12 cellular contexts compared by ENCODE assay signal in genomic region chr5:111366388-111366787, GRCh38.
DNase-seq lines count a peak whose midpoint lies in the region; ATAC-seq and TF ChIP-seq lines count a peak whose summit lies in the region.
"Had no signal": no experiment of that assay in that cellular context is flagged by ENCODE, and none has a peak within 500 bp of the region (broad histone marks: within the 10 kb centered on the region; RNA-seq: fewer than 3 reads in every experiment).

No MANE protein-coding gene starts in this region.

- no peak for DNase-seq in RWPE2 (ENCODE audit: low spot score)
- no peak for DNase-seq in T-helper 17 cell
- peak; percentile 33 for DNase-seq in fibroblast of villous mesenchyme (ENCODE audit: low read depth)
- DNase-seq in type B pancreatic cell (ENCODE audit: extremely low spot score, unreplicated experiment): no peak
- no peak for DNase-seq in activated CD4-positive, alpha-beta T cell treated with anti-CD3 and anti-CD28 coated beads for 36 hours
- DNase-seq in NCI-H345 treated with DMSO at 0.1 percent for 48 hours (lab: John Stamatoyannopoulos, UW; ENCODE audit: unreplicated experiment): no peak
- DNase-seq in NCI-H1092 (lab: John Stamatoyannopoulos, UW): no peak
- DNase-seq: ACHN; CD4-positive, CD25-positive, alpha-beta regulatory T cell; GF-D8; IMR-90 had no signal

- H3K9me3 ChIP-seq in RWPE2 (ENCODE audit: severe bottlenecking): no peaks in the 10 kb centered on the region
- no peaks in the 10 kb centered on the region for H3K9me3 ChIP-seq in T-helper 17 cell (ENCODE audit: control insufficient read depth, low read length, poor library complexity, severe bottlenecking)
- H3K9me3 ChIP-seq: BLaER1 treated with 17β-estradiol and CSF1 and Interleukin-3, amounts not matched to agents 10 nM and 100 nM had no signal

- peaks cover 11% of the 10 kb centered on the region for H3K36me3 Mint-ChIP-seq in T-helper 17 cell (ENCODE audit: low read depth)
- peaks cover 8% of the 10 kb centered on the region for H3K36me3 Mint-ChIP-seq in type B pancreatic cell
- peaks cover 39% of the 10 kb centered on the region for H3K36me3 Mint-ChIP-seq in activated CD4-positive, alpha-beta T cell treated with anti-CD3 and anti-CD28 coated beads for 36 hours (ENCODE audit: low read depth)

- H3K4me1 ChIP-seq in RWPE2 (ENCODE audit: insufficient read depth, poor library complexity, severe bottlenecking): peaks cover 14% of the 10 kb centered on the region
- H3K4me1 ChIP-seq: BLaER1 treated with 17β-estradiol and CSF1 and Interleukin-3, amounts not matched to agents 10 nM and 100 nM had no signal

- CTCF ChIA-PET in activated CD4-positive, alpha-beta T cell treated with anti-CD3 and anti-CD28 coated beads for 36 hours (lab: Charles Lee): no interaction called here

- ATAC-seq in RWPE2 (ENCODE audit: low read depth) (no peak), T-helper 17 cell (no peak)
- ATAC-seq in activated CD4-positive, alpha-beta T cell treated with anti-CD3 and anti-CD28 coated beads for 36 hours: no peak

- H3K27ac Mint-ChIP-seq in T-helper 17 cell: no peak overlapping the region
- peak overlapping the region; percentile 94 for H3K27ac Mint-ChIP-seq in type B pancreatic cell
- no peak overlapping the region for H3K27ac Mint-ChIP-seq in activated CD4-positive, alpha-beta T cell treated with anti-CD3 and anti-CD28 coated beads for 36 hours
- H3K27ac Mint-ChIP-seq: CD4-positive, CD25-positive, alpha-beta regulatory T cell had no signal

- no peaks in the 10 kb centered on the region for H3K27me3 ChIP-seq in RWPE2 (ENCODE audit: insufficient read depth, poor library complexity, severe bottlenecking)
- H3K27me3 ChIP-seq: BLaER1 treated with 17β-estradiol and CSF1 and Interleukin-3, amounts not matched to agents 10 nM and 100 nM had no signal

- POLR2A ChIA-PET in activated CD4-positive, alpha-beta T cell treated with anti-CD3 and anti-CD28 coated beads for 36 hours (lab: Charles Lee): no interaction called here

- H3K4me3 ChIP-seq in RWPE2 (ENCODE audit: severe bottlenecking) (no peak overlapping the region), fibroblast of villous mesenchyme (ENCODE audit: low read depth, low read length) (no peak overlapping the region)
- H3K4me3 ChIP-seq: BLaER1 treated with 17β-estradiol and CSF1 and Interleukin-3, amounts not matched to agents 10 nM and 100 nM had no signal

- intact Hi-C loops in activated CD4-positive, alpha-beta T cell treated with anti-CD3 and anti-CD28 coated beads for 36 hours (cut with DNase I, micrococcal nuclease): no loop called here

- peak overlapping the region; percentile 69 for H3K27ac ChIP-seq in RWPE2 (ENCODE audit: poor library complexity, severe bottlenecking)
- H3K27ac ChIP-seq: BLaER1 treated with 17β-estradiol and CSF1 and Interleukin-3, amounts not matched to agents 10 nM and 100 nM had no signal

- TF ChIP-seq CTCF in RWPE2 (IDR thresholded peaks at IDR 0.05; ENCODE audit: poor library complexity, severe bottlenecking): no peak
- TF ChIP-seq CTCF in fibroblast of villous mesenchyme (IDR thresholded peaks at IDR 0.05; ENCODE audit: insufficient read depth, low read depth, low read length): no peak
- no peak for TF ChIP-seq CTCF in type B pancreatic cell (conservative IDR thresholded peaks at IDR 0.05)

- peaks cover 26% of the 10 kb centered on the region for H3K4me1 Mint-ChIP-seq in T-helper 17 cell
- peaks cover 4% of the 10 kb centered on the region for H3K4me1 Mint-ChIP-seq in type B pancreatic cell (ENCODE audit: unreplicated experiment)
- H3K4me1 Mint-ChIP-seq in activated CD4-positive, alpha-beta T cell treated with anti-CD3 and anti-CD28 coated beads for 36 hours: peaks cover 36% of the 10 kb centered on the region

- peaks cover 9% of the 10 kb centered on the region for H3K9me3 Mint-ChIP-seq in type B pancreatic cell
- H3K9me3 Mint-ChIP-seq in activated CD4-positive, alpha-beta T cell treated with anti-CD3 and anti-CD28 coated beads for 36 hours (ENCODE audit: low read depth): no peaks in the 10 kb centered on the region

- H3K4me3 Mint-ChIP-seq in T-helper 17 cell (peak overlapping the region; percentile 28), type B pancreatic cell (no peak overlapping the region)
- H3K4me3 Mint-ChIP-seq in activated CD4-positive, alpha-beta T cell treated with anti-CD3 and anti-CD28 coated beads for 36 hours: no peak overlapping the region
- H3K4me3 Mint-ChIP-seq: CD4-positive, CD25-positive, alpha-beta regulatory T cell had no signal

- H3K27me3 Mint-ChIP-seq in T-helper 17 cell (no peaks in the 10 kb centered on the region), type B pancreatic cell (no peaks in the 10 kb centered on the region)
- H3K27me3 Mint-ChIP-seq in activated CD4-positive, alpha-beta T cell treated with anti-CD3 and anti-CD28 coated beads for 36 hours: no peaks in the 10 kb centered on the region
- H3K27me3 Mint-ChIP-seq: CD4-positive, CD25-positive, alpha-beta regulatory T cell had no signal

- H3K36me3 ChIP-seq in RWPE2 (ENCODE audit: low read depth): no peaks in the 10 kb centered on the region
- H3K36me3 ChIP-seq: BLaER1 treated with 17β-estradiol and CSF1 and Interleukin-3, amounts not matched to agents 10 nM and 100 nM had no signal
